1 cellular context compared by ENCODE assay signal in genomic region chr1:154239491-154239890, GRCh38.
TF ChIP-seq lines count a peak whose summit lies in the region.

No MANE protein-coding gene starts in this region.

TF ChIP-seq in HepG2, 621 proteins besides CTCF, POLR2A, EP300 and RAD21:
- TF ChIP-seq, protein P1, sequence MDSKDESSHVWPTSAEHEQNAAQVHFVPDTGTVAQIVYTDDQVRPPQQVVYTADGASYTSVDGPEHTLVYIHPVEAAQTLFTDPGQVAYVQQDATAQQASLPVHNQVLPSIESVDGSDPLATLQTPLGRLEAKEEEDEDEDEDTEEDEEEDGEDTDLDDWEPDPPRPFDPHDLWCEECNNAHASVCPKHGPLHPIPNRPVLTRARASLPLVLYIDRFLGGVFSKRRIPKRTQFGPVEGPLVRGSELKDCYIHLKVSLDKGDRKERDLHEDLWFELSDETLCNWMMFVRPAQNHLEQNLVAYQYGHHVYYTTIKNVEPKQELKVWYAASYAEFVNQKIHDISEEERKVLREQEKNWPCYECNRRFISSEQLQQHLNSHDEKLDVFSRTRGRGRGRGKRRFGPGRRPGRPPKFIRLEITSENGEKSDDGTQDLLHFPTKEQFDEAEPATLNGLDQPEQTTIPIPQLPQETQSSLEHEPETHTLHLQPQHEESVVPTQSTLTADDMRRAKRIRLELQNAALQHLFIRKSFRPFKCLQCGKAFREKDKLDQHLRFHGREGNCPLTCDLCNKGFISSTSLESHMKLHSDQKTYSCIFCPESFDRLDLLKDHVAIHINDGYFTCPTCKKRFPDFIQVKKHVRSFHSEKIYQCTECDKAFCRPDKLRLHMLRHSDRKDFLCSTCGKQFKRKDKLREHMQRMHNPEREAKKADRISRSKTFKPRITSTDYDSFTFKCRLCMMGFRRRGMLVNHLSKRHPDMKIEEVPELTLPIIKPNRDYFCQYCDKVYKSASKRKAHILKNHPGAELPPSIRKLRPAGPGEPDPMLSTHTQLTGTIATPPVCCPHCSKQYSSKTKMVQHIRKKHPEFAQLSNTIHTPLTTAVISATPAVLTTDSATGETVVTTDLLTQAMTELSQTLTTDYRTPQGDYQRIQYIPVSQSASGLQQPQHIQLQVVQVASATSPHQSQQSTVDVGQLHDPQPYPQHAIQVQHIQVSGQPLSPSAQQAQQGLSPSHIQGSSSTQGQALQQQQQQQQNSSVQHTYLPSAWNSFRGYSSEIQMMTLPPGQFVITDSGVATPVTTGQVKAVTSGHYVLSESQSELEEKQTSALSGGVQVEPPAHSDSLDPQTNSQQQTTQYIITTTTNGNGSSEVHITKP (CRISPR knock-in tag; IDR thresholded peaks at IDR 0.05; ENCODE audit: low read depth): no peak
- TF ChIP-seq ZC3H13 (CRISPR knock-in tag; IDR thresholded peaks at IDR 0.05): no peak
- no peak for TF ChIP-seq RARA (CRISPR knock-in tag; IDR thresholded peaks at IDR 0.05)
- no peak for TF ChIP-seq ZNF879 (CRISPR knock-in tag; IDR thresholded peaks at IDR 0.05)
- TF ChIP-seq FOXA3 (CRISPR knock-in tag; IDR thresholded peaks at IDR 0.05): no peak
- TF ChIP-seq ZNF557 (CRISPR knock-in tag; IDR thresholded peaks at IDR 0.05): no peak
- TF ChIP-seq MTA1 (CRISPR knock-in tag; IDR thresholded peaks at IDR 0.05; ENCODE audit: borderline replicate concordance): no peak
- TF ChIP-seq ZNF496 (CRISPR knock-in tag; IDR thresholded peaks at IDR 0.05; ENCODE audit: insufficient replicate concordance): no peak
- TF ChIP-seq ZNF124 (CRISPR knock-in tag; IDR thresholded peaks at IDR 0.05): no peak
- no peak for TF ChIP-seq ZNF44 (CRISPR knock-in tag; IDR thresholded peaks at IDR 0.05)
- no peak for TF ChIP-seq YEATS2 (CRISPR knock-in tag; IDR thresholded peaks at IDR 0.05; ENCODE audit: borderline replicate concordance)
- TF ChIP-seq EZH2 (conservative IDR thresholded peaks at IDR 0.05; ENCODE audit: low read depth, low read length): no peak
- no peak for TF ChIP-seq DR1 (CRISPR knock-in tag; IDR thresholded peaks at IDR 0.05)
- TF ChIP-seq RFX5 (IDR thresholded peaks at IDR 0.05; ENCODE audit: low read depth, low read length): no peak
- no peak for TF ChIP-seq ZNF530 (CRISPR knock-in tag; IDR thresholded peaks at IDR 0.05; ENCODE audit: low read depth)
- TF ChIP-seq SCMH1 (CRISPR knock-in tag; IDR thresholded peaks at IDR 0.05; ENCODE audit: borderline replicate concordance): no peak
- no peak for TF ChIP-seq HOXA7 (CRISPR knock-in tag; IDR thresholded peaks at IDR 0.05)
- no peak for TF ChIP-seq ZC3H4 (CRISPR knock-in tag; IDR thresholded peaks at IDR 0.05; ENCODE audit: borderline replicate concordance)
- TF ChIP-seq ATF7-NPFF (CRISPR knock-in tag; IDR thresholded peaks at IDR 0.05; ENCODE audit: low read depth): no peak
- no peak for TF ChIP-seq MLLT10 (CRISPR knock-in tag; IDR thresholded peaks at IDR 0.05)
